ENCODE assay signal across 1 cellular context in genomic region chr11:76614471-76615183, GRCh38.
TF ChIP-seq lines count a peak whose summit lies in the region.

No MANE protein-coding gene starts in this region.

TF ChIP-seq in GM12878, 131 proteins besides CTCF, POLR2A, EP300 and RAD21 (continued from another document):
- TF ChIP-seq, protein P1, sequence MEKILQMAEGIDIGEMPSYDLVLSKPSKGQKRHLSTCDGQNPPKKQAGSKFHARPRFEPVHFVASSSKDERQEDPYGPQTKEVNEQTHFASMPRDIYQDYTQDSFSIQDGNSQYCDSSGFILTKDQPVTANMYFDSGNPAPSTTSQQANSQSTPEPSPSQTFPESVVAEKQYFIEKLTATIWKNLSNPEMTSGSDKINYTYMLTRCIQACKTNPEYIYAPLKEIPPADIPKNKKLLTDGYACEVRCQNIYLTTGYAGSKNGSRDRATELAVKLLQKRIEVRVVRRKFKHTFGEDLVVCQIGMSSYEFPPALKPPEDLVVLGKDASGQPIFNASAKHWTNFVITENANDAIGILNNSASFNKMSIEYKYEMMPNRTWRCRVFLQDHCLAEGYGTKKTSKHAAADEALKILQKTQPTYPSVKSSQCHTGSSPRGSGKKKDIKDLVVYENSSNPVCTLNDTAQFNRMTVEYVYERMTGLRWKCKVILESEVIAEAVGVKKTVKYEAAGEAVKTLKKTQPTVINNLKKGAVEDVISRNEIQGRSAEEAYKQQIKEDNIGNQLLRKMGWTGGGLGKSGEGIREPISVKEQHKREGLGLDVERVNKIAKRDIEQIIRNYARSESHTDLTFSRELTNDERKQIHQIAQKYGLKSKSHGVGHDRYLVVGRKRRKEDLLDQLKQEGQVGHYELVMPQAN (conservative IDR thresholded peaks at IDR 0.05) = no peak
